In genomic region chr2:241560883-241561474, GRCh38 we compare ENCODE assay signal across 10 cellular contexts. TPM values are rescaled to one million over a fixed set of nuclear protein-coding genes. Genes with fewer than 3 reads are reported as not detected.
DNase-seq lines count a peak whose midpoint lies in the region; ATAC-seq and TF ChIP-seq lines count a peak whose summit lies in the region.
"Had no signal": no experiment of that assay in that cellular context is flagged by ENCODE, and none has a peak within 500 bp of the region (broad histone marks: within the 10 kb centered on the region; RNA-seq: fewer than 3 reads in every experiment).

No MANE protein-coding gene starts in this region.

- H3K36me3 ChIP-seq in breast epithelium (no peaks in the 10 kb centered on the region), smooth muscle cell (ENCODE audit: low read depth) (no peaks in the 10 kb centered on the region)

- H3K9me3 ChIP-seq in breast epithelium (peaks cover 2 to 4% of the 10 kb centered on the region in 2 donors), smooth muscle cell (replicated peaks; ENCODE audit: low read depth) (no peaks in the 10 kb centered on the region)

- intact Hi-C loops in breast epithelium (cut with DNase I; ENCODE audit: low total_unique reads): no loop called here

- DNase-seq in GM03348 (ENCODE audit: low spot score): peak; percentile 58
- DNase-seq in breast epithelium (ENCODE audit: low spot score in 2 of 2): no peak
- peak; percentile 35 for DNase-seq in smooth muscle cell (lab: John Stamatoyannopoulos, UW; ENCODE audit: unreplicated experiment)
- no peak for DNase-seq in DMS153 treated with DMSO at 0.1 percent for 48 hours (lab: John Stamatoyannopoulos, UW; ENCODE audit: unreplicated experiment)
- no peak for DNase-seq in NCI-H526 treated with DMSO at 0.1 percent for 48 hours (lab: John Stamatoyannopoulos, UW)
- no peak for DNase-seq in activated CD4-positive, alpha-beta T cell treated with anti-CD3 and anti-CD28 coated beads for 4 hours
- DNase-seq: MV-4-11; stimulated activated CD4-positive, alpha-beta T cell treated with anti-CD3 and anti-CD28 coated beads, Interleukin-2, amount 100 ng/mL, for 24 hours had no signal

- H2AFZ ChIP-seq in smooth muscle cell (ENCODE audit: low read depth): no peak overlapping the region

- H4K20me1 ChIP-seq in smooth muscle cell (ENCODE audit: low read depth): peaks cover 58% of the 10 kb centered on the region

- no peaks in the 10 kb centered on the region for H3K27me3 ChIP-seq in breast epithelium
- H3K27me3 ChIP-seq in layer of hippocampus (ENCODE audit: control insufficient read depth, insufficient read depth, low read length): no peaks in the 10 kb centered on the region
- H3K27me3 ChIP-seq in smooth muscle cell (ENCODE audit: low read depth): no peaks in the 10 kb centered on the region

- H3K79me2 ChIP-seq in smooth muscle cell (ENCODE audit: low read depth): peaks cover 44% of the 10 kb centered on the region

- peak overlapping the region in 1 of 3 donors; percentile 80 for H3K4me3 ChIP-seq in breast epithelium
- peak overlapping the region; percentile 90 for H3K4me3 ChIP-seq in smooth muscle cell

- no peak for TF ChIP-seq CTCF in breast epithelium (IDR thresholded peaks at IDR 0.05)
- no peak for TF ChIP-seq CTCF in smooth muscle cell (IDR thresholded peaks at IDR 0.05; ENCODE audit: borderline replicate concordance, insufficient read depth, poor library complexity, severe bottlenecking)

- H3K9ac ChIP-seq in smooth muscle cell (ENCODE audit: low read depth): peak overlapping the region; percentile 64

- peaks cover 3 to 21% of the 10 kb centered on the region in 2 donors for H3K4me1 ChIP-seq in breast epithelium
- peaks cover 28% of the 10 kb centered on the region for H3K4me1 ChIP-seq in smooth muscle cell (ENCODE audit: low read depth)

- 35% methylated on average over 16 of the region's 19 CpGs for WGBS in smooth muscle cell (ENCODE audit: low lambda C conversion rate)

- no peak for ATAC-seq in GM19463 (IDR thresholded peaks at IDR 0.05; ENCODE audit: unreplicated experiment)

- H3K4me2 ChIP-seq in smooth muscle cell: peak overlapping the region; percentile 97

- H3K27ac ChIP-seq in breast epithelium (peak overlapping the region; percentile 62 to 87), layer of hippocampus (ENCODE audit: low read depth, low read length) (peak overlapping the region; percentile 99), smooth muscle cell (ENCODE audit: low read depth) (peak overlapping the region; percentile 84)

- H3F3A ChIP-seq in smooth muscle cell (ENCODE audit: low read depth): peaks cover 13% of the 10 kb centered on the region

- TF ChIP-seq POLR2A in breast epithelium (IDR thresholded peaks at IDR 0.05): no peak

RNA-seq across cellular contexts. Expression of gene BOK, which starts 2.4 kb away (rescaled TPM):
- total RNA-seq in breast epithelium (10 to 100 TPM; 32.2 to 77.6 (median 40.3) TPM), smooth muscle cell (33.5 and 34.9 TPM in 2 replicates)
- polyA plus RNA-seq in smooth muscle cell: 40.8 and 50.7 TPM in 2 replicates

RNA-seq across cellular contexts. Expression of gene STK25, which starts 52.6 kb away (rescaled TPM):
- total RNA-seq in breast epithelium: 100 to 1,000 TPM; 102 to 139 (median 126) TPM
- total RNA-seq in smooth muscle cell: 202 and 212 TPM in 2 replicates
- polyA plus RNA-seq in smooth muscle cell: 200 and 201 TPM in 2 replicates

Comparison
In these comparisons a context has a peak if more than half of its experiments do, and no peak if none do; other contexts are left out.
1. DNase-seq: peak in GM03348 (single experiment) and smooth muscle cell (single experiment); none in breast epithelium (0 of 2), DMS153 treated with DMSO at 0.1 percent for 48 hours (single experiment), NCI-H526 treated with DMSO at 0.1 percent for 48 hours (single experiment) and activated CD4-positive, alpha-beta T cell treated with anti-CD3 and anti-CD28 coated beads for 4 hours (0 of 2).
2. Peak in every context shown above with its lines, with median percentiles within 50 percentile points of each other: H3K27ac ChIP-seq.